ENCODE assay signal across 34 cellular contexts in genomic region chr9:135353935-135354334, GRCh38.
"Had no signal": no experiment of that assay in that cellular context is flagged by ENCODE, and none has a peak within 500 bp of the region (broad histone marks: within the 10 kb centered on the region; RNA-seq: fewer than 3 reads in every experiment).

No MANE protein-coding gene starts in this region.

- H3K9me3 Mint-ChIP-seq: activated B cell treated with CpG ODN at 0.5 μM for 24 hours; activated CD8-positive, alpha-beta T cell treated with anti-CD3 and anti-CD28 coated beads for 36 hours; activated naive CD4-positive, alpha-beta T cell treated with anti-CD3 and anti-CD28 coated beads for 36 hours; activated naive CD4-positive, alpha-beta T cell treated with anti-CD3 and anti-CD28 coated beads, Interleukin-2, amount 50 U/mL, for 24 hours; activated naive CD8-positive, alpha-beta T cell treated with anti-CD3 and anti-CD28 coated beads for 36 hours; activated naive CD8-positive, alpha-beta T cell treated with anti-CD3 and anti-CD28 coated beads, Interleukin-2, amount 50 U/mL, for 24 hours; activated T-cell treated with anti-CD3 and anti-CD28 coated beads, Interleukin-2, amount 50 U/mL, for 4 hours; activated T-helper 17 cell treated with anti-CD3 and anti-CD28 coated beads, Interleukin-2, amount 50 U/mL, for 72 hours; T-helper 2 cell treated with Interferon-gamma antibody and Interleukin-4, amounts not matched to agents 5 μg/mL and 100 μg/mL, for 36 hours had no signal

- H3K9me3 ChIP-seq: adrenal gland, body of pancreas, breast epithelium, colonic mucosa, esophagus squamous epithelium, gastroesophageal sphincter had no signal

- H3K36me3 Mint-ChIP-seq: activated naive CD4-positive, alpha-beta T cell treated with anti-CD3 and anti-CD28 coated beads, Interleukin-2, amount 50 U/mL, for 24 hours; activated naive CD8-positive, alpha-beta T cell treated with anti-CD3 and anti-CD28 coated beads for 36 hours had no signal

- H3K4me1 ChIP-seq: adrenal gland, body of pancreas, breast epithelium, colonic mucosa, esophagus squamous epithelium, gastroesophageal sphincter had no signal

- H3K4me3 Mint-ChIP-seq: activated B cell treated with CpG ODN at 0.5 μM for 24 hours; activated CD8-positive, alpha-beta T cell treated with anti-CD3 and anti-CD28 coated beads for 36 hours; activated naive CD4-positive, alpha-beta T cell treated with anti-CD3 and anti-CD28 coated beads for 36 hours; activated naive CD4-positive, alpha-beta T cell treated with anti-CD3 and anti-CD28 coated beads, Interleukin-2, amount 50 U/mL, for 24 hours; activated naive CD8-positive, alpha-beta T cell treated with anti-CD3 and anti-CD28 coated beads for 36 hours; activated naive CD8-positive, alpha-beta T cell treated with anti-CD3 and anti-CD28 coated beads, Interleukin-2, amount 50 U/mL, for 24 hours; activated T-cell treated with anti-CD3 and anti-CD28 coated beads, Interleukin-2, amount 50 U/mL, for 4 hours; activated T-helper 17 cell treated with anti-CD3 and anti-CD28 coated beads, Interleukin-2, amount 50 U/mL, for 72 hours; T-helper 17 cell; T-helper 2 cell treated with Interferon-gamma antibody and Interleukin-4, amounts not matched to agents 5 μg/mL and 100 μg/mL, for 36 hours had no signal

- H3K4me1 Mint-ChIP-seq: activated B cell treated with CpG ODN at 0.5 μM for 24 hours; activated naive CD4-positive, alpha-beta T cell treated with anti-CD3 and anti-CD28 coated beads, Interleukin-2, amount 50 U/mL, for 24 hours; activated naive CD8-positive, alpha-beta T cell treated with anti-CD3 and anti-CD28 coated beads for 36 hours; activated naive CD8-positive, alpha-beta T cell treated with anti-CD3 and anti-CD28 coated beads, Interleukin-2, amount 50 U/mL, for 24 hours; activated T-helper 17 cell treated with anti-CD3 and anti-CD28 coated beads, Interleukin-2, amount 50 U/mL, for 72 hours; T-helper 17 cell had no signal

- H3K27ac Mint-ChIP-seq: activated B cell treated with CpG ODN at 0.5 μM for 24 hours; activated CD8-positive, alpha-beta T cell treated with anti-CD3 and anti-CD28 coated beads for 36 hours; activated naive CD4-positive, alpha-beta T cell treated with anti-CD3 and anti-CD28 coated beads for 36 hours; activated naive CD4-positive, alpha-beta T cell treated with anti-CD3 and anti-CD28 coated beads, Interleukin-2, amount 50 U/mL, for 24 hours; activated naive CD8-positive, alpha-beta T cell treated with anti-CD3 and anti-CD28 coated beads for 36 hours; activated naive CD8-positive, alpha-beta T cell treated with anti-CD3 and anti-CD28 coated beads, Interleukin-2, amount 50 U/mL, for 24 hours; activated T-helper 17 cell treated with anti-CD3 and anti-CD28 coated beads, Interleukin-2, amount 50 U/mL, for 72 hours; T-helper 17 cell; T-helper 2 cell treated with Interferon-gamma antibody and Interleukin-4, amounts not matched to agents 5 μg/mL and 100 μg/mL, for 36 hours had no signal

- H3K27ac ChIP-seq: adrenal gland, body of pancreas, breast epithelium, cardiac muscle cell, colonic mucosa, epithelial cell of prostate, esophagus squamous epithelium, gastroesophageal sphincter, WERI-Rb-1 had no signal

- H3K27me3 Mint-ChIP-seq: activated CD8-positive, alpha-beta T cell treated with anti-CD3 and anti-CD28 coated beads for 36 hours; activated naive CD8-positive, alpha-beta T cell treated with anti-CD3 and anti-CD28 coated beads for 36 hours; activated naive CD8-positive, alpha-beta T cell treated with anti-CD3 and anti-CD28 coated beads, Interleukin-2, amount 50 U/mL, for 24 hours had no signal

- ATAC-seq: activated CD4-positive, CD25-positive, alpha-beta regulatory T cell treated with anti-CD3 and anti-CD28 coated beads, Interleukin-2, amount 50 U/mL, for 24 hours; activated CD8-positive, alpha-beta T cell treated with anti-CD3 and anti-CD28 coated beads for 36 hours; activated naive CD8-positive, alpha-beta T cell treated with anti-CD3 and anti-CD28 coated beads, Interleukin-2, amount 50 U/mL, for 24 hours; activated T-cell treated with anti-CD3 and anti-CD28 coated beads, Interleukin-2, amount 50 U/mL, for 4 hours; activated T-helper 17 cell treated with anti-CD3 and anti-CD28 coated beads, Interleukin-2, amount 50 U/mL, for 72 hours; body of pancreas; gastroesophageal sphincter; T-helper 17 cell had no signal

- DNase-seq: activated B cell treated with CpG ODN at 0.5 μM for 24 hours; activated CD4-positive, alpha-beta T cell treated with anti-CD3 and anti-CD28 coated beads for 48 hours; activated CD4-positive, alpha-beta T cell treated with anti-CD3 and anti-CD28 coated beads, Interleukin-2, amount 50 U/mL, for 1 hour; activated CD4-positive, alpha-beta T cell treated with anti-CD3 and anti-CD28 coated beads, Interleukin-2, amount 50 U/mL, for 48 hours; activated CD8-positive, alpha-beta memory T cell treated with anti-CD3 and anti-CD28 coated beads for 24 hours; activated CD8-positive, alpha-beta T cell treated with anti-CD3 and anti-CD28 coated beads for 36 hours; activated effector memory CD4-positive, alpha-beta T cell treated with Interleukin-2 at 50 U/mL for 16 hours; activated gamma-delta T cell treated with Interleukin-2 at 50 U/mL for 16 hours; activated naive CD4-positive, alpha-beta T cell treated with anti-CD3 and anti-CD28 coated beads for 36 hours; activated naive CD8-positive, alpha-beta T cell treated with anti-CD3 and anti-CD28 coated beads for 36 hours; activated naive CD8-positive, alpha-beta T cell treated with anti-CD3 and anti-CD28 coated beads, Interleukin-2, amount 50 U/mL, for 24 hours; activated T-cell treated with anti-CD3 and anti-CD28 coated beads, Interleukin-2, amount 50 U/mL, for 4 hours; adrenal gland; amygdala; aorta; body of pancreas; central memory CD4-positive, alpha-beta T cell; cerebellar nuclear complex; colonic mucosa; effector CD8-positive, alpha-beta T cell; esophagus squamous epithelium; foreskin melanocyte; head of caudate nucleus; T-helper 17 cell; T1000; WERI-Rb-1 had no signal

- H3K27me3 ChIP-seq: body of pancreas, cardiac muscle cell, colonic mucosa had no signal
